In the genomic region with DNA sequence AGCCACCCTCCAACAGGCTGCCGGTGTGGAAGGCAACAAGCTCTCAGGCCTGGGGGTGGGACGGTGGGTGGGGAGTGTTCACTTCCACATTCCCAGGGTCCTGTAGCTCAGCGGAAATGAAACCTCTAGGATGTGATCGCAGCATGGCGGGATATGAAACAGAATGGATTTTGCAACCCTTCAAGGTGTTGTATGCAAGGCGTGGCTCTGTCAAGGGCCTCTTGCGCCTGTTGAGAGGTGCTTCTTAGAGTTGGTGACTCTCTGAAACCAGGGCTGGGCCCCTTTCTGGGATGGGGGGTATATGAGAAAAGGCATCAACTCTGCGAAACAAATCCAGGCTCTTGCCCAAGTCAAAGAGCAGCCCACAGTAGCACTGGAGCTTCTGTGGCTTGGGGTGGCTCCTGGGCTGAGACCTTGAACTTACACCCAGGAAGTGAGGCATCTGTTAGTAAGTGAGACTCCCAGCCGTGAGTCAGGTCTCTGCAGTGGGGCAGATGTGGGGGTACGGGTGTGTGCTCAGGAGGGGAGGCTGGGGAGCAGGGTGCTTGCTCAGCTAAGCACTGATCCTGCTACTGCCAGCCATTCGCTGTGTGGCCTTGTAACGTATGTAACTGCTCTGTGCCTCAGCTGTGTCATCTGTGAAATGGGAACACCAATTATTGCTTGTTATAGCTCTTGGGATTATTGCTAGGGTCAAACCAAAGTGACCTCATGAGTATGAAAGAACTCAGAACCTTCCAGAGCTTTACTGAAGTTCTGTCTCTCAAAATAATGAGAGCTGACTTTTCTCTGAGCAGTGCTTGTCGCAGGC, we compare ENCODE assay signal across 12 cellular contexts. TPM values are rescaled to one million over a fixed set of nuclear protein-coding genes. Genes with fewer than 3 reads are reported as not detected.
A peak's percentile ranks its signal among the peaks of the same experiment; 100 is the strongest.
DNase-seq lines count a peak whose midpoint lies in the region; ATAC-seq and TF ChIP-seq lines count a peak whose summit lies in the region.
"Had no signal": no experiment of that assay in that cellular context is flagged by ENCODE, and none has a peak within 500 bp of the region (broad histone marks: within the 10 kb centered on the region; RNA-seq: fewer than 3 reads in every experiment).

No MANE protein-coding gene starts in this region.

- TF ChIP-seq POLR2A in uterus (IDR thresholded peaks at IDR 0.05): no peak

- no peaks in the 10 kb centered on the region for H3K27me3 ChIP-seq in foreskin keratinocyte
- no peaks in the 10 kb centered on the region for H3K27me3 ChIP-seq in uterus

- H3K36me3 Mint-ChIP-seq in activated naive CD8-positive, alpha-beta T cell treated with anti-CD3 and anti-CD28 coated beads, Interleukin-2, amount 10 ng/mL, durations not matched to agents 7 days and 5 days: no peaks in the 10 kb centered on the region
- no peaks in the 10 kb centered on the region for H3K36me3 Mint-ChIP-seq in activated naive CD8-positive, alpha-beta T cell treated with anti-CD3 and anti-CD28 coated beads for 36 hours
- H3K36me3 Mint-ChIP-seq in type B pancreatic cell: no peaks in the 10 kb centered on the region

- peaks cover 51% of the 10 kb centered on the region for H3K4me1 ChIP-seq in foreskin keratinocyte
- H3K4me1 ChIP-seq in uterus: no peaks in the 10 kb centered on the region

- intact Hi-C loops in uterus (cut with DNase I; ENCODE audit: low total_unique reads): no loop called here

- no peak overlapping the region for H3K4me3 Mint-ChIP-seq in activated naive CD8-positive, alpha-beta T cell treated with anti-CD3 and anti-CD28 coated beads, Interleukin-2, amount 10 ng/mL, durations not matched to agents 7 days and 5 days
- no peak overlapping the region for H3K4me3 Mint-ChIP-seq in activated naive CD8-positive, alpha-beta T cell treated with anti-CD3 and anti-CD28 coated beads for 36 hours
- no peak overlapping the region for H3K4me3 Mint-ChIP-seq in type B pancreatic cell

- H3K36me3 ChIP-seq in uterus: no peaks in the 10 kb centered on the region

- H3K27ac ChIP-seq in foreskin keratinocyte (peak overlapping the region; percentile 98), uterus (no peak overlapping the region)

- no peaks in the 10 kb centered on the region for H3K9me3 ChIP-seq in uterus

- POLR2A ChIA-PET in activated naive CD8-positive, alpha-beta T cell treated with anti-CD3 and anti-CD28 coated beads, Interleukin-2, amount 10 ng/mL, durations not matched to agents 7 days and 5 days (lab: Charles Lee): no interaction called here

- TF ChIP-seq CTCF in foreskin keratinocyte (conservative IDR thresholded peaks at IDR 0.05) (no peak), type B pancreatic cell (conservative IDR thresholded peaks at IDR 0.05) (no peak), uterus (IDR thresholded peaks at IDR 0.05) (no peak)

- H3K4me3 ChIP-seq in uterus: no peak overlapping the region

- ATAC-seq in activated naive CD8-positive, alpha-beta T cell treated with anti-CD3 and anti-CD28 coated beads, Interleukin-2, amount 10 ng/mL, durations not matched to agents 7 days and 5 days (ENCODE audit: low read depth): peak; percentile 48
- ATAC-seq in foreskin keratinocyte: peak; percentile 41

- DNase-seq in activated naive CD8-positive, alpha-beta T cell treated with anti-CD3 and anti-CD28 coated beads, Interleukin-2, amount 10 ng/mL, durations not matched to agents 7 days and 5 days: no peak
- DNase-seq in activated naive CD8-positive, alpha-beta T cell treated with anti-CD3 and anti-CD28 coated beads for 36 hours: no peak
- DNase-seq in RKO (ENCODE audit: low spot score): peak; percentile 72
- DNase-seq in foreskin keratinocyte: peak; percentile 50 to 60
- DNase-seq in type B pancreatic cell (ENCODE audit: extremely low spot score, unreplicated experiment): no peak
- no peak for DNase-seq in uterus
- no peak for DNase-seq in HuH-7 (ENCODE audit: low spot score)
- DNase-seq in AG08395 (ENCODE audit: low spot score): no peak
- DNase-seq: DMS 273 treated with DMSO at 0.1 percent for 48 hours, NCI-H187 treated with DMSO at 0.1 percent for 48 hours, NCI-H748 treated with DMSO at 0.1 percent for 48 hours, nucleus accumbens had no signal

- peaks cover 3% of the 10 kb centered on the region for H3K27me3 Mint-ChIP-seq in activated naive CD8-positive, alpha-beta T cell treated with anti-CD3 and anti-CD28 coated beads, Interleukin-2, amount 10 ng/mL, durations not matched to agents 7 days and 5 days
- no peaks in the 10 kb centered on the region for H3K27me3 Mint-ChIP-seq in activated naive CD8-positive, alpha-beta T cell treated with anti-CD3 and anti-CD28 coated beads for 36 hours
- H3K27me3 Mint-ChIP-seq in type B pancreatic cell: no peaks in the 10 kb centered on the region

- H3K27ac Mint-ChIP-seq in activated naive CD8-positive, alpha-beta T cell treated with anti-CD3 and anti-CD28 coated beads, Interleukin-2, amount 10 ng/mL, durations not matched to agents 7 days and 5 days: no peak overlapping the region
- no peak overlapping the region for H3K27ac Mint-ChIP-seq in activated naive CD8-positive, alpha-beta T cell treated with anti-CD3 and anti-CD28 coated beads for 36 hours
- H3K27ac Mint-ChIP-seq in type B pancreatic cell: peak overlapping the region; percentile 93

- peaks cover 4% of the 10 kb centered on the region for H3K4me1 Mint-ChIP-seq in activated naive CD8-positive, alpha-beta T cell treated with anti-CD3 and anti-CD28 coated beads, Interleukin-2, amount 10 ng/mL, durations not matched to agents 7 days and 5 days
- no peaks in the 10 kb centered on the region for H3K4me1 Mint-ChIP-seq in activated naive CD8-positive, alpha-beta T cell treated with anti-CD3 and anti-CD28 coated beads for 36 hours
- H3K4me1 Mint-ChIP-seq in type B pancreatic cell (ENCODE audit: unreplicated experiment): peaks cover 60% of the 10 kb centered on the region

- no peaks in the 10 kb centered on the region for H3K9me3 Mint-ChIP-seq in activated naive CD8-positive, alpha-beta T cell treated with anti-CD3 and anti-CD28 coated beads, Interleukin-2, amount 10 ng/mL, durations not matched to agents 7 days and 5 days
- no peaks in the 10 kb centered on the region for H3K9me3 Mint-ChIP-seq in activated naive CD8-positive, alpha-beta T cell treated with anti-CD3 and anti-CD28 coated beads for 36 hours
- H3K9me3 Mint-ChIP-seq in type B pancreatic cell: no peaks in the 10 kb centered on the region

RNA-seq across cellular contexts. Expression of a gene that starts 28.3 kb away (rescaled TPM):
- total RNA-seq in activated naive CD8-positive, alpha-beta T cell treated with anti-CD3 and anti-CD28 coated beads, Interleukin-2, amount 10 ng/mL, durations not matched to agents 7 days and 5 days: 1 to 10 TPM; 1.5 TPM
- total RNA-seq in activated naive CD8-positive, alpha-beta T cell treated with anti-CD3 and anti-CD28 coated beads for 36 hours: 1 to 10 TPM; 3.2 to 3.7 TPM
- total RNA-seq in foreskin keratinocyte (45.0 and 49.6 TPM in 2 replicates), type B pancreatic cell (ENCODE audit: low replicate concordance) (62.9 and 128 TPM in 2 replicates), uterus (10 to 100 TPM in 1 of 4 donors, 1 to 10 TPM in 2, not detected in 1; 1.3 to 10.6 (median 9.2) TPM)
- polyA plus RNA-seq in foreskin keratinocyte: 28.6 and 33.1 TPM in 2 replicates

Comparison
In these comparisons a context has a peak if more than half of its experiments do, and no peak if none do; other contexts are left out.
1. DNase-seq: peak in RKO (single experiment) and foreskin keratinocyte (2 of 2); none in activated naive CD8-positive, alpha-beta T cell treated with anti-CD3 and anti-CD28 coated beads, Interleukin-2, amount 10 ng/mL, durations not matched to agents 7 days and 5 days (single experiment), activated naive CD8-positive, alpha-beta T cell treated with anti-CD3 and anti-CD28 coated beads for 36 hours (single experiment), type B pancreatic cell (single experiment), uterus (0 of 2), HuH-7 (single experiment) and AG08395 (single experiment).